13 cellular contexts compared by ENCODE assay signal in genomic region chr7:150807616-150808438, GRCh38. TPM values are rescaled to one million over a fixed set of nuclear protein-coding genes. Genes with fewer than 3 reads are reported as not detected.
"Had no signal": no experiment of that assay in that cellular context is flagged by ENCODE, and none has a peak within 500 bp of the region (broad histone marks: within the 10 kb centered on the region; RNA-seq: fewer than 3 reads in every experiment).

No MANE protein-coding gene starts in this region.

RNA-seq across cellular contexts. Expression of gene TMEM176A, which starts 7.3 kb away (rescaled TPM):
- total RNA-seq: activated CD4-positive, alpha-beta memory T cell treated with anti-CD3 and anti-CD28 coated beads, Interleukin-2, amount 10 ng/mL, durations not matched to agents 7 days and 5 days; activated CD4-positive, alpha-beta T cell treated with anti-CD3 and anti-CD28 coated beads, Interleukin-2, amount 10 ng/mL, durations not matched to agents 7 days and 5 days; fibroblast of villous mesenchyme; myocyte had no signal
- polyA plus RNA-seq: keratinocyte had no signal

RNA-seq across cellular contexts. Expression of gene TMEM176B, which starts 7.7 kb away (rescaled TPM):
- total RNA-seq: activated CD4-positive, alpha-beta memory T cell treated with anti-CD3 and anti-CD28 coated beads, Interleukin-2, amount 10 ng/mL, durations not matched to agents 7 days and 5 days; activated CD4-positive, alpha-beta T cell treated with anti-CD3 and anti-CD28 coated beads, Interleukin-2, amount 10 ng/mL, durations not matched to agents 7 days and 5 days; myocyte; T-helper 17 cell had no signal
- polyA plus RNA-seq: keratinocyte had no signal

RNA-seq across cellular contexts. Expression of gene AOC1, which starts 44.5 kb away (rescaled TPM):
- total RNA-seq: activated CD4-positive, alpha-beta memory T cell treated with anti-CD3 and anti-CD28 coated beads, Interleukin-2, amount 10 ng/mL, durations not matched to agents 7 days and 5 days; activated CD4-positive, alpha-beta T cell treated with anti-CD3 and anti-CD28 coated beads, Interleukin-2, amount 10 ng/mL, durations not matched to agents 7 days and 5 days; activated naive CD8-positive, alpha-beta T cell treated with anti-CD3 and anti-CD28 coated beads, Interleukin-2, amount 10 ng/mL, durations not matched to agents 7 days and 5 days; fibroblast of lung; fibroblast of villous mesenchyme; natural killer cell treated with Interleukin-12 subunit alpha and Interleukin-12 subunit beta and Interleukin-15 and Interleukin-18, amount 100 ng/mL, for 72 hours; sciatic nerve; T-helper 17 cell; vagina had no signal
- polyA plus RNA-seq: cardiac muscle cell, fibroblast of lung, keratinocyte, ovary had no signal
